1 cellular context compared by ENCODE assay signal in genomic region chr1:40926441-40926840, GRCh38.
TF ChIP-seq lines count a peak whose summit lies in the region.

No MANE protein-coding gene starts in this region.

TF ChIP-seq in GM23338, 12 proteins besides CTCF, POLR2A, EP300 and RAD21:
- TF ChIP-seq EZH2 (IDR thresholded peaks at IDR 0.05; ENCODE audit: low read depth, unreplicated experiment) (no peak), STAT1 (IDR thresholded peaks at IDR 0.05; ENCODE audit: unreplicated experiment) (no peak), EZH2phosphoT487 (IDR thresholded peaks at IDR 0.05; ENCODE audit: unreplicated experiment) (no peak), CREB1 (CRISPR knock-in tag; IDR thresholded peaks at IDR 0.05; ENCODE audit: low read depth) (no peak), JUNB (IDR thresholded peaks at IDR 0.05; ENCODE audit: unreplicated experiment) (no peak), ZNF331 (CRISPR knock-in tag; IDR thresholded peaks at IDR 0.05; ENCODE audit: low read depth) (no peak), ETS1 (IDR thresholded peaks at IDR 0.05) (no peak), NANOG (IDR thresholded peaks at IDR 0.05; ENCODE audit: borderline replicate concordance) (no peak), ZNF462 (CRISPR knock-in tag; IDR thresholded peaks at IDR 0.05) (no peak), ZNF114 (CRISPR knock-in tag; IDR thresholded peaks at IDR 0.05) (no peak), POLR2AphosphoS5 (IDR thresholded peaks at IDR 0.05; ENCODE audit: low read depth) (no peak)
- TF ChIP-seq, protein P1, sequence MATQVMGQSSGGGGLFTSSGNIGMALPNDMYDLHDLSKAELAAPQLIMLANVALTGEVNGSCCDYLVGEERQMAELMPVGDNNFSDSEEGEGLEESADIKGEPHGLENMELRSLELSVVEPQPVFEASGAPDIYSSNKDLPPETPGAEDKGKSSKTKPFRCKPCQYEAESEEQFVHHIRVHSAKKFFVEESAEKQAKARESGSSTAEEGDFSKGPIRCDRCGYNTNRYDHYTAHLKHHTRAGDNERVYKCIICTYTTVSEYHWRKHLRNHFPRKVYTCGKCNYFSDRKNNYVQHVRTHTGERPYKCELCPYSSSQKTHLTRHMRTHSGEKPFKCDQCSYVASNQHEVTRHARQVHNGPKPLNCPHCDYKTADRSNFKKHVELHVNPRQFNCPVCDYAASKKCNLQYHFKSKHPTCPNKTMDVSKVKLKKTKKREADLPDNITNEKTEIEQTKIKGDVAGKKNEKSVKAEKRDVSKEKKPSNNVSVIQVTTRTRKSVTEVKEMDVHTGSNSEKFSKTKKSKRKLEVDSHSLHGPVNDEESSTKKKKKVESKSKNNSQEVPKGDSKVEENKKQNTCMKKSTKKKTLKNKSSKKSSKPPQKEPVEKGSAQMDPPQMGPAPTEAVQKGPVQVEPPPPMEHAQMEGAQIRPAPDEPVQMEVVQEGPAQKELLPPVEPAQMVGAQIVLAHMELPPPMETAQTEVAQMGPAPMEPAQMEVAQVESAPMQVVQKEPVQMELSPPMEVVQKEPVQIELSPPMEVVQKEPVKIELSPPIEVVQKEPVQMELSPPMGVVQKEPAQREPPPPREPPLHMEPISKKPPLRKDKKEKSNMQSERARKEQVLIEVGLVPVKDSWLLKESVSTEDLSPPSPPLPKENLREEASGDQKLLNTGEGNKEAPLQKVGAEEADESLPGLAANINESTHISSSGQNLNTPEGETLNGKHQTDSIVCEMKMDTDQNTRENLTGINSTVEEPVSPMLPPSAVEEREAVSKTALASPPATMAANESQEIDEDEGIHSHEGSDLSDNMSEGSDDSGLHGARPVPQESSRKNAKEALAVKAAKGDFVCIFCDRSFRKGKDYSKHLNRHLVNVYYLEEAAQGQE (IDR thresholded peaks at IDR 0.05; ENCODE audit: unreplicated experiment), result no peak
TF ChIP-seq in GM23338: peak in this region for 0.
